ENCODE assay signal across 18 cellular contexts in the genomic region with DNA sequence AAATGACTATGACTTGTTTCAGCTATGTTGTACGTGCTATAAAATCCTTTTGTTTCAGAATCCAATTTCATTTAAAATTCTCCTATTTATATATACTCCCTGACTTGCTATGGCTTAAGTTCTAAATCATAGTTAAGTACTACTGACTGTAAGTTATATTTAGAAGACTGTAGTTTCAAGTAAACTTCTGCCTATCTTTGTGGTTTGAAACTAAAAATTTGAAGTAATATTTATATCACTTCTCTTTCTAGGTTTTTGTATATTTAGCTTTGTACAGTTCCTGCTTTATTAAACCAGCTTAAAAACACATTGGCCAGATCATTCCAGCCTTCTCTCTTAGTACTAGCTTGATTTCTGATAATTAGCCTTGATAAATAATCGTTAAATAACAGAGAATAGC.
DNase-seq lines count a peak whose midpoint lies in the region; ATAC-seq and TF ChIP-seq lines count a peak whose summit lies in the region.
"Had no signal": no experiment of that assay in that cellular context is flagged by ENCODE, and none has a peak within 500 bp of the region (broad histone marks: within the 10 kb centered on the region; RNA-seq: fewer than 3 reads in every experiment).

No MANE protein-coding gene starts in this region.

- intact Hi-C loops in testis (cut with DNase I; ENCODE audit: low total_unique reads), result no loop called here

- peak; percentile 65 for DNase-seq in MV-4-11 (lab: John Stamatoyannopoulos, UW)
- DNase-seq in HUDEP-2 (lab: John Stamatoyannopoulos, UW; ENCODE audit: unreplicated experiment in 76 of 76), result no peak
- no peak for DNase-seq in middle frontal gyrus (ENCODE audit: extremely low spot score, low spot score)
- no peak for DNase-seq in testis
- DNase-seq in stimulated activated CD8-positive, alpha-beta memory T cell treated with anti-CD3 and anti-CD28 coated beads, Interleukin-4, amount 100 ng/mL, for 48 hours, result no peak
- DNase-seq: activated CD8-positive, alpha-beta memory T cell treated with anti-CD3 and anti-CD28 coated beads for 24 hours; activated gamma-delta T cell; AML-193; brain microvascular endothelial cell; lower lobe of right lung; NCI-H2171; nephron progenitor cell; retina; trophoblast cell had no signal

- peak; percentile 51 for ATAC-seq in GM18861 (IDR thresholded peaks at IDR 0.05; ENCODE audit: unreplicated experiment)
- ATAC-seq in GM21447 (IDR thresholded peaks at IDR 0.05; ENCODE audit: unreplicated experiment), result peak; percentile 75
- peak; percentile 78 for ATAC-seq in HG03025 (IDR thresholded peaks at IDR 0.05; ENCODE audit: low FRiP score, unreplicated experiment)
- ATAC-seq: lower lobe of right lung had no signal

- H3K4me3 ChIP-seq in testis, result no peak overlapping the region
- H3K4me3 ChIP-seq: lower lobe of right lung, SK-N-MC had no signal

- no peaks in the 10 kb centered on the region for H3K36me3 ChIP-seq in testis (ENCODE audit: low read depth, missing control alignments)
- H3K36me3 ChIP-seq: brain microvascular endothelial cell, lower lobe of right lung had no signal

- no peak overlapping the region for H3K27ac ChIP-seq in testis
- H3K27ac ChIP-seq: brain microvascular endothelial cell, lower lobe of right lung, SK-N-MC had no signal

- TF ChIP-seq CTCF in testis (IDR thresholded peaks at IDR 0.05), result no peak

- H3K9me3 ChIP-seq in testis, result no peaks in the 10 kb centered on the region
- H3K9me3 ChIP-seq: lower lobe of right lung had no signal

- no peaks in the 10 kb centered on the region for H3K27me3 ChIP-seq in testis
- H3K27me3 ChIP-seq: brain microvascular endothelial cell had no signal

- H3K4me1 ChIP-seq in testis, result no peaks in the 10 kb centered on the region
- H3K4me1 ChIP-seq: lower lobe of right lung had no signal

- WGBS in testis, 2 donors, result 94 to 95% methylated on average over 2 of the region's 2 CpGs

- TF ChIP-seq POLR2A in testis (IDR thresholded peaks at IDR 0.05), result no peak
